ENCODE assay signal across 13 cellular contexts in the genomic region with DNA sequence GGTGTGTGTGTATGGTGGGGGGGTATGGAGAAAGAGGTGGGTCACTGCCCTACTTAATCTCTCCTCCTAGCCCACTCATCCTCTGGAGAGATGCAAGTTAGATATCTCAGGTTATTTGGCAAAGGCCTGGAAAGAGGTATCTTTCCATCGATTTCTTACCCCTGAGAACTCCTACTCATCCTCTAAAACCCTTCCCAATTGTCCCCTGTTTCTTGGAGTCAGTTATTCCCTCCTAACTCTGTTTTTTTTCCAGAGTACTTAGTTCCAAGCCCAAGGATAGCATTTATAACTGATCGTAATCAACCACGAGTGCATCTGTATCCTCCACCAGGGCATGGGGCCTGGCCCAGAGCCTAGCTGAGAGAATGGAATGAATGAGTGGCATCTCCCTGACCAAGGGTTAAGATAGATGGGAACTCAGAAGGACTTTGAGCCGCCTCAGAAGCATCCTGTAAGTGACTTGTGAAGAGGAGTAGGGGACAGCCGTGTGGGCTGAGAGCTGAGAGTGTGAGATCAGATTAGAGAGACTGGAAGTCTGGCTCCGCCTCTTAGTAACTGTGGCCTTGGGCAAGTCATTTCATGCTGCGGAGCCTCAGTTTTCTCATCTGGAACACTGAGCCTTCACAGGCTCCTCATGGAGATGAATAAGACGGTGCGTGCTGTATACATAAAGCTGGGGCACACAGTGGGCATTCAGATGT. TPM values are rescaled to one million over a fixed set of nuclear protein-coding genes. Genes with fewer than 3 reads are reported as not detected.
DNase-seq lines count a peak whose midpoint lies in the region; ATAC-seq lines count a peak whose summit lies in the region.
"Had no signal": no experiment of that assay in that cellular context is flagged by ENCODE, and none has a peak within 500 bp of the region (broad histone marks: within the 10 kb centered on the region; RNA-seq: fewer than 3 reads in every experiment).

No MANE protein-coding gene starts in this region.

- H3K36me3 ChIP-seq in Karpas-422 (ENCODE audit: insufficient read depth, low read length), result no peaks in the 10 kb centered on the region
- H3K36me3 ChIP-seq: uterus had no signal

- no peak for ATAC-seq in effector memory CD8-positive, alpha-beta T cell (replicated peaks)
- no peak for ATAC-seq in GM21528 (IDR thresholded peaks at IDR 0.05; ENCODE audit: low FRiP score, unreplicated experiment)

- no peaks in the 10 kb centered on the region for H3K79me2 ChIP-seq in Karpas-422 (ENCODE audit: low read length)

- no peaks in the 10 kb centered on the region for H3K27me3 Mint-ChIP-seq in effector memory CD8-positive, alpha-beta T cell
- H3K27me3 Mint-ChIP-seq in stimulated activated naive CD8-positive, alpha-beta T cell treated with anti-CD3 and anti-CD28 coated beads, Interleukin-15, Interleukin-2, amounts not matched to agents 100 ng/mL and 50 ng/mL, for 24 hours, result no peaks in the 10 kb centered on the region

- peaks cover 57 to 63% of the 10 kb centered on the region in 2 donors for H3K4me1 Mint-ChIP-seq in effector memory CD8-positive, alpha-beta T cell (ENCODE audit: low read depth in 2 of 2)
- peaks cover 93% of the 10 kb centered on the region for H3K4me1 Mint-ChIP-seq in stimulated activated naive CD8-positive, alpha-beta T cell treated with anti-CD3 and anti-CD28 coated beads, Interleukin-15, Interleukin-2, amounts not matched to agents 100 ng/mL and 50 ng/mL, for 24 hours (ENCODE audit: low read depth)

- peaks cover 60% of the 10 kb centered on the region for H3K36me3 Mint-ChIP-seq in effector memory CD8-positive, alpha-beta T cell (ENCODE audit: insufficient read depth)
- H3K36me3 Mint-ChIP-seq in stimulated activated naive CD8-positive, alpha-beta T cell treated with anti-CD3 and anti-CD28 coated beads, Interleukin-15, Interleukin-2, amounts not matched to agents 100 ng/mL and 50 ng/mL, for 24 hours (ENCODE audit: low read depth), result peaks cover 53% of the 10 kb centered on the region

- peak; percentile 74 for DNase-seq in activated naive CD4-positive, alpha-beta T cell treated with Interleukin-2 at 50 U/mL for 16 hours
- DNase-seq in activated naive CD4-positive, alpha-beta T cell (lab: John Stamatoyannopoulos, UW), result no peak
- peak; percentile 53 for DNase-seq in activated T-cell treated with anti-CD3 and anti-CD28 coated beads, Interleukin-2, amount 50 U/mL, for 1 hour
- no peak for DNase-seq in effector memory CD8-positive, alpha-beta T cell
- DNase-seq in iPS-NIHi7 (ENCODE audit: extremely low spot score) (no peak), Karpas-422 (no peak)
- DNase-seq: anterior cingulate cortex, NCI-H1694, NCI-H748 treated with DMSO at 0.1 percent for 48 hours had no signal

- H4K20me1 ChIP-seq in Karpas-422 (ENCODE audit: insufficient read depth, low read depth, low read length), result no peaks in the 10 kb centered on the region

- no peaks in the 10 kb centered on the region for H3K27me3 ChIP-seq in Karpas-422 (ENCODE audit: low read length)
- H3K27me3 ChIP-seq: uterus had no signal

- peak overlapping the region; percentile 90 to 94 for H3K27ac Mint-ChIP-seq in effector memory CD8-positive, alpha-beta T cell
- peak overlapping the region; percentile 96 for H3K27ac Mint-ChIP-seq in stimulated activated naive CD8-positive, alpha-beta T cell treated with anti-CD3 and anti-CD28 coated beads, Interleukin-15, Interleukin-2, amounts not matched to agents 100 ng/mL and 50 ng/mL, for 24 hours

- no peak overlapping the region for H2AFZ ChIP-seq in Karpas-422 (ENCODE audit: low read length)

- no peaks in the 10 kb centered on the region for H3K9me3 ChIP-seq in Karpas-422 (ENCODE audit: low read length)
- H3K9me3 ChIP-seq: uterus had no signal

- no peak overlapping the region for H3K4me2 ChIP-seq in Karpas-422 (ENCODE audit: low read depth, low read length, poor library complexity, severe bottlenecking)

- H3K4me3 Mint-ChIP-seq in effector memory CD8-positive, alpha-beta T cell, result peak overlapping the region; percentile 61 to 70
- H3K4me3 Mint-ChIP-seq in stimulated activated naive CD8-positive, alpha-beta T cell treated with anti-CD3 and anti-CD28 coated beads, Interleukin-15, Interleukin-2, amounts not matched to agents 100 ng/mL and 50 ng/mL, for 24 hours, result peak overlapping the region; percentile 72

- peaks cover 10% of the 10 kb centered on the region for H3K4me1 ChIP-seq in Karpas-422 (ENCODE audit: low read length)
- H3K4me1 ChIP-seq: uterus had no signal

- H3K27ac ChIP-seq in Karpas-422 (ENCODE audit: low read length), result no peak overlapping the region
- H3K27ac ChIP-seq: uterus had no signal

- no peak overlapping the region for H3K9ac ChIP-seq in Karpas-422 (ENCODE audit: low read length)

- no peaks in the 10 kb centered on the region for H3K9me2 ChIP-seq in Karpas-422 (replicated peaks; ENCODE audit: insufficient read depth, low read length)

- no peak overlapping the region for H3K4me3 ChIP-seq in Karpas-422 (ENCODE audit: low read length)
- H3K4me3 ChIP-seq: lung, uterus had no signal

- no peaks in the 10 kb centered on the region for H3K9me3 Mint-ChIP-seq in effector memory CD8-positive, alpha-beta T cell
- H3K9me3 Mint-ChIP-seq in stimulated activated naive CD8-positive, alpha-beta T cell treated with anti-CD3 and anti-CD28 coated beads, Interleukin-15, Interleukin-2, amounts not matched to agents 100 ng/mL and 50 ng/mL, for 24 hours, result no peaks in the 10 kb centered on the region

RNA-seq across cellular contexts. Expression of a gene that starts 16.2 kb away (rescaled TPM):
- not detected in 2 replicates for total RNA-seq in Karpas-422 (2014; rRNA removed; shearing (Covaris generic); ENCODE audit: low replicate concordance)

RNA-seq across cellular contexts. Expression of a gene that starts 35.8 kb away (rescaled TPM):
- total RNA-seq in Karpas-422 (2014; rRNA removed; shearing (Covaris generic); ENCODE audit: low replicate concordance), result 49.5 and 64.7 TPM in 2 replicates

Comparison
In these comparisons a context has a peak if more than half of its experiments do, and no peak if none do; other contexts are left out.
1. DNase-seq: peak in activated naive CD4-positive, alpha-beta T cell treated with Interleukin-2 at 50 U/mL for 16 hours (single experiment) and activated T-cell treated with anti-CD3 and anti-CD28 coated beads, Interleukin-2, amount 50 U/mL, for 1 hour (single experiment); none in activated naive CD4-positive, alpha-beta T cell (0 of 4), effector memory CD8-positive, alpha-beta T cell (0 of 3), iPS-NIHi7 (single experiment) and Karpas-422 (single experiment).